In genomic region chr5:142548739-142549275, GRCh38 we compare ENCODE assay signal across 1 cellular context.
TF ChIP-seq lines count a peak whose summit lies in the region.

No MANE protein-coding gene starts in this region.

TF ChIP-seq in H1, 55 proteins besides CTCF, POLR2A, EP300 and RAD21 (continued from another document):
- no peak for TF ChIP-seq USF2 (IDR thresholded peaks at IDR 0.05; ENCODE audit: low read length)
- peak in 1 of 2 experiments; percentile 74; a peak in 1 of 4 replicates for TF ChIP-seq SIN3A (conservative IDR thresholded peaks at IDR 0.05 in 1 of 2, IDR thresholded peaks at IDR 0.05 in 1 of 2; ENCODE audit: low read depth in 1 of 2, low read length in 2 of 2)
